In genomic region chr11:2645779-2646118, GRCh38 we compare ENCODE assay signal across 1 cellular context.
TF ChIP-seq lines count a peak whose summit lies in the region.

No MANE protein-coding gene starts in this region.

TF ChIP-seq in HepG2, 621 proteins besides CTCF, POLR2A, EP300 and RAD21 (continued from another document):
- no peak for TF ChIP-seq MAZ (IDR thresholded peaks at IDR 0.05; ENCODE audit: borderline replicate concordance, low read depth, low read length)
- TF ChIP-seq MAZ (CRISPR knock-in tag; IDR thresholded peaks at IDR 0.05; ENCODE audit: low read depth), result no peak
- TF ChIP-seq ZZZ3 (CRISPR knock-in tag; IDR thresholded peaks at IDR 0.05; ENCODE audit: borderline replicate concordance), result no peak
- TF ChIP-seq ZNF460 (CRISPR knock-in tag; IDR thresholded peaks at IDR 0.05; ENCODE audit: borderline replicate concordance), result no peak
- 0 out of 2 replicates have a peak, but pooled peaks have one; percentile 23 for TF ChIP-seq RFXAP (CRISPR knock-in tag; IDR thresholded peaks at IDR 0.05; ENCODE audit: borderline replicate concordance)
- TF ChIP-seq TFE3 (CRISPR knock-in tag; IDR thresholded peaks at IDR 0.05), result 0 out of 2 replicates have a peak, but pooled peaks have one; percentile 2
- TF ChIP-seq ZNF253 (CRISPR knock-in tag; IDR thresholded peaks at IDR 0.05; ENCODE audit: borderline replicate concordance), result no peak
- TF ChIP-seq ZNF367 (CRISPR knock-in tag; IDR thresholded peaks at IDR 0.05; ENCODE audit: borderline replicate concordance), result no peak
- TF ChIP-seq KDM5B (CRISPR knock-in tag; IDR thresholded peaks at IDR 0.05; ENCODE audit: borderline replicate concordance), result no peak
- TF ChIP-seq SIN3B (IDR thresholded peaks at IDR 0.05; ENCODE audit: low read length), result no peak
- peak; percentile 5; the same call in 1 of the 2 replicates for TF ChIP-seq DNMT1 (CRISPR knock-in tag; IDR thresholded peaks at IDR 0.05)
- no peak for TF ChIP-seq ZNF143 (CRISPR knock-in tag; IDR thresholded peaks at IDR 0.05)
- TF ChIP-seq CHD2 (IDR thresholded peaks at IDR 0.05; ENCODE audit: low read depth, low read length), result no peak
- no peak for TF ChIP-seq ZNF780A (CRISPR knock-in tag; IDR thresholded peaks at IDR 0.05)
- no peak for TF ChIP-seq ATF1 (CRISPR knock-in tag; IDR thresholded peaks at IDR 0.05)
- TF ChIP-seq ZGPAT (CRISPR knock-in tag; IDR thresholded peaks at IDR 0.05), result no peak
- TF ChIP-seq ZNF512B (CRISPR knock-in tag; IDR thresholded peaks at IDR 0.05; ENCODE audit: borderline replicate concordance), result no peak; the same call in 1 of the 2 replicates
- TF ChIP-seq FOXJ3 (CRISPR knock-in tag; IDR thresholded peaks at IDR 0.05; ENCODE audit: borderline replicate concordance), result 0 out of 2 replicates have a peak, but pooled peaks have one; percentile 6
